In the genomic region with DNA sequence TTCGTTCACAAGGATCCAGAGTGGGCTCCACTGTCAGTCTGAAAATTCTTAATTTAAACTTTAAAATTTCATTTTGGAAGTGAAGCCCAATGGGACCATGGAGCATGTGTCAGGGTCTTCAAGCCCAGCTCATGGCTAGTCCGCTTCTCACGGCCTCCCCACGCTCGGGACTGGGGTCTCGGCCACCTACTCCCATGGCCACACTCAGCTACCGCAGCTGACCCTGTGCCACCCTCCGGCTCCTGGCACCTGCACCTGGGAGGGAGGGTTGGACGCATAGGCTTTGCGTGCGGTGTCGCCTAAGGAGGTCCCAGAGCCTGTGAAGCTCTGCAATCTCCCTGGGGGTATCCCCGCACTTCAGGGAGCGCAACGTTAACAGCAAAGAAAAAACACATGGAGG, we compare ENCODE assay signal across 27 cellular contexts.
DNase-seq lines count a peak whose midpoint lies in the region; ATAC-seq, FAIRE-seq and TF ChIP-seq lines count a peak whose summit lies in the region.
"Had no signal": no experiment of that assay in that cellular context is flagged by ENCODE, and none has a peak within 500 bp of the region (broad histone marks: within the 10 kb centered on the region; RNA-seq: fewer than 3 reads in every experiment).

No MANE protein-coding gene starts in this region.

- H3K9me3 Mint-ChIP-seq in activated CD8-positive, alpha-beta T cell treated with anti-CD3 and anti-CD28 coated beads for 36 hours = peaks cover under 1% of the 10 kb centered on the region
- H3K9me3 Mint-ChIP-seq: CD4-positive, alpha-beta T cell; CD8-positive, alpha-beta memory T cell; HFFc6 had no signal

- TF ChIP-seq CTCF in kidney (IDR thresholded peaks at IDR 0.05; ENCODE audit: borderline replicate concordance, extremely low read depth, insufficient read depth) (no peak), spleen (IDR thresholded peaks at IDR 0.05 in 8 of 11, conservative IDR thresholded peaks at IDR 0.05 in 3 of 11) (no peak)
- TF ChIP-seq CTCF in activated CD8-positive, alpha-beta T cell treated with anti-CD3 and anti-CD28 coated beads for 36 hours (IDR thresholded peaks at IDR 0.05) = no peak

- no peak overlapping the region for H3K4me3 Mint-ChIP-seq in activated CD8-positive, alpha-beta T cell treated with anti-CD3 and anti-CD28 coated beads for 36 hours
- H3K4me3 Mint-ChIP-seq: CD14-positive monocyte; CD4-positive, alpha-beta T cell; CD8-positive, alpha-beta memory T cell; GM23338; HFFc6 had no signal

- WGBS in right cardiac atrium = 94% methylated on average over 15 of the region's 15 CpGs
- whole genome bisulfite sequencing in spleen, 5 donors = 92 to 97% (median 96%) methylated on average over 15 of the region's 15 CpGs

- no peak for TF ChIP-seq POLR2A in spleen (IDR thresholded peaks at IDR 0.05)

- no peak for FAIRE-seq in kidney (lab: Jason Lieb, UNC)
- FAIRE-seq: A549, D721Med, GM12891, GM18507, H54 had no signal

- H3K36me3 ChIP-seq in kidney (ENCODE audit: control insufficient read depth in 1 of 2, insufficient read depth in 2 of 2, low read length in 2 of 2) = no peaks in the 10 kb centered on the region
- no peaks in the 10 kb centered on the region for H3K36me3 ChIP-seq in spleen
- H3K36me3 ChIP-seq: BE2C; BLaER1 treated with 17β-estradiol and CSF1 and Interleukin-3, amounts not matched to agents 10 nM and 100 nM; HAP-1 had no signal

- ATAC-seq in right cardiac atrium (no peak), Right ventricle myocardium superior (ENCODE audit: poor library complexity) (no peak), sciatic nerve (no peak)
- no peak for ATAC-seq in activated CD8-positive, alpha-beta T cell treated with anti-CD3 and anti-CD28 coated beads for 36 hours
- ATAC-seq: A549, GM23338 had no signal

- no peak overlapping the region for H3K27ac ChIP-seq in right cardiac atrium (ENCODE audit: low read length)
- H3K27ac ChIP-seq in kidney (ENCODE audit: low read depth in 2 of 2, low read length in 2 of 2) = no peak overlapping the region
- no peak overlapping the region for H3K27ac ChIP-seq in spleen
- H3K27ac ChIP-seq: A549; BLaER1 treated with 17β-estradiol and CSF1 and Interleukin-3, amounts not matched to agents 10 nM and 100 nM had no signal

- no peaks in the 10 kb centered on the region for H3K27me3 Mint-ChIP-seq in activated CD8-positive, alpha-beta T cell treated with anti-CD3 and anti-CD28 coated beads for 36 hours
- H3K27me3 Mint-ChIP-seq: CD4-positive, alpha-beta T cell had no signal

- DNase-seq in right cardiac atrium (peak in 2 of 3 donors; percentile 7 to 39), Right ventricle myocardium superior (no peak), kidney (peak; percentile 56), spleen (peak; percentile 55), sciatic nerve (ENCODE audit: low spot score) (no peak)
- DNase-seq in activated CD8-positive, alpha-beta T cell treated with anti-CD3 and anti-CD28 coated beads for 36 hours = no peak
- DNase-seq in activated CD4-positive, CD25-positive, alpha-beta regulatory T cell treated with anti-CD3 and anti-CD28 coated beads, Interleukin-2, amount 50 U/mL, for 72 hours = no peak
- DNase-seq: 8988T; ACHN; AML-193; BE2C; CD4-positive, alpha-beta T cell; CD8-positive, alpha-beta memory T cell; DMS 273 treated with DMSO at 0.1 percent for 48 hours; DMS53; DMS79 treated with DMSO at 0.1 percent for 48 hours; GF-D8; HFFc6 had no signal

- no peaks in the 10 kb centered on the region for H3K36me3 Mint-ChIP-seq in activated CD8-positive, alpha-beta T cell treated with anti-CD3 and anti-CD28 coated beads for 36 hours (ENCODE audit: low read depth)
- H3K36me3 Mint-ChIP-seq: CD8-positive, alpha-beta memory T cell had no signal

- intact Hi-C loops in right cardiac atrium (cut with DNase I) = no loop called here
- intact Hi-C loops in Right ventricle myocardium superior (cut with DNase I) = no loop called here
- intact Hi-C loops in kidney (cut with DNase I) = no loop called here
- intact Hi-C loops in spleen (cut with DNase I; ENCODE audit: low total_unique reads) = no loop called here
- intact Hi-C loops in activated CD8-positive, alpha-beta T cell treated with anti-CD3 and anti-CD28 coated beads for 36 hours (cut with micrococcal nuclease) = no loop called here
- intact Hi-C loops in sciatic nerve (cut with DNase I) = no loop called here

- CTCF ChIA-PET in activated CD8-positive, alpha-beta T cell treated with anti-CD3 and anti-CD28 coated beads for 36 hours (lab: Charles Lee) = no interaction called here

- H3K27me3 ChIP-seq in right cardiac atrium (ENCODE audit: control insufficient read depth, insufficient read depth) (no peaks in the 10 kb centered on the region), spleen (replicated peaks in 1 of 7) (no peaks in the 10 kb centered on the region)
- H3K27me3 ChIP-seq: BE2C; BLaER1 treated with 17β-estradiol and CSF1 and Interleukin-3, amounts not matched to agents 10 nM and 100 nM had no signal

- POLR2A ChIA-PET in activated CD8-positive, alpha-beta T cell treated with anti-CD3 and anti-CD28 coated beads for 36 hours (lab: Charles Lee) = no interaction called here

- no peak overlapping the region for H3K4me3 ChIP-seq in right cardiac atrium (ENCODE audit: low read length)
- no peak overlapping the region for H3K4me3 ChIP-seq in kidney (ENCODE audit: low read length in 2 of 2)
- H3K4me3 ChIP-seq in spleen = no peak overlapping the region
- H3K4me3 ChIP-seq: A549; BLaER1 treated with 17β-estradiol and CSF1 and Interleukin-3, amounts not matched to agents 10 nM and 100 nM; GM23338; HAP-1 had no signal

- no peaks in the 10 kb centered on the region for H3K4me1 Mint-ChIP-seq in activated CD8-positive, alpha-beta T cell treated with anti-CD3 and anti-CD28 coated beads for 36 hours (ENCODE audit: low read depth)
- H3K4me1 Mint-ChIP-seq: CD8-positive, alpha-beta memory T cell; GM23338 had no signal

- no peak overlapping the region for H3K27ac Mint-ChIP-seq in activated CD8-positive, alpha-beta T cell treated with anti-CD3 and anti-CD28 coated beads for 36 hours
- H3K27ac Mint-ChIP-seq: CD14-positive monocyte; CD4-positive, alpha-beta T cell; CD8-positive, alpha-beta memory T cell; GM23338; HFFc6 had no signal

- no peaks in the 10 kb centered on the region for H3K4me1 ChIP-seq in right cardiac atrium (ENCODE audit: control insufficient read depth, insufficient read depth, low read length)
- no peaks in the 10 kb centered on the region for H3K4me1 ChIP-seq in kidney (ENCODE audit: control insufficient read depth in 1 of 2, insufficient read depth in 1 of 2, low read depth in 1 of 2, low read length in 2 of 2)
- no peaks in the 10 kb centered on the region for H3K4me1 ChIP-seq in spleen
- H3K4me1 ChIP-seq: A549; BE2C; BLaER1 treated with 17β-estradiol and CSF1 and Interleukin-3, amounts not matched to agents 10 nM and 100 nM; HAP-1 had no signal

- no peak overlapping the region for H3K9ac ChIP-seq in kidney (ENCODE audit: low read length in 2 of 2)
- H3K9ac ChIP-seq: BLaER1 treated with 17β-estradiol and CSF1 and Interleukin-3, amounts not matched to agents 10 nM and 100 nM had no signal

- H3K9me3 ChIP-seq in right cardiac atrium (ENCODE audit: control insufficient read depth, low read length) = peaks cover 5% of the 10 kb centered on the region
- no peaks in the 10 kb centered on the region for H3K9me3 ChIP-seq in kidney (ENCODE audit: control insufficient read depth in 1 of 2, low read length in 2 of 2)
- H3K9me3 ChIP-seq in spleen = no peaks in the 10 kb centered on the region
- H3K9me3 ChIP-seq: A549, BE2C, HAP-1 had no signal

Comparison
In these comparisons a context has a peak if more than half of its experiments do, and no peak if none do; other contexts are left out.
1. DNase-seq: peak in right cardiac atrium (2 of 3), kidney (single experiment) and spleen (single experiment); none in Right ventricle myocardium superior (single experiment), activated CD8-positive, alpha-beta T cell treated with anti-CD3 and anti-CD28 coated beads for 36 hours (single experiment), sciatic nerve (single experiment) and activated CD4-positive, CD25-positive, alpha-beta regulatory T cell treated with anti-CD3 and anti-CD28 coated beads, Interleukin-2, amount 50 U/mL, for 72 hours (single experiment).